Comparison of ENCODE assay signal across 1 cellular context in genomic region chr2:230054079-230054478, GRCh38.
TF ChIP-seq lines count a peak whose summit lies in the region.

No MANE protein-coding gene starts in this region.

TF ChIP-seq in GM12878, 131 proteins besides CTCF, POLR2A, EP300 and RAD21 (continued from another document):
- TF ChIP-seq KAT2A (conservative IDR thresholded peaks at IDR 0.05; ENCODE audit: control insufficient read depth, low read depth, low read length): no peak
- no peak for TF ChIP-seq ATF7 (IDR thresholded peaks at IDR 0.05; ENCODE audit: low read depth)
- TF ChIP-seq BMI1 (IDR thresholded peaks at IDR 0.05; ENCODE audit: borderline replicate concordance): no peak
- no peak for TF ChIP-seq YBX1 (IDR thresholded peaks at IDR 0.05)
- TF ChIP-seq CREB1 (IDR thresholded peaks at IDR 0.05; ENCODE audit: low read depth): no peak
TF ChIP-seq in GM12878: peak in this region for 0.
